8 cellular contexts compared by ENCODE assay signal in genomic region chr4:140092094-140092820, GRCh38.
DNase-seq lines count a peak whose midpoint lies in the region; ATAC-seq and TF ChIP-seq lines count a peak whose summit lies in the region.

No MANE protein-coding gene starts in this region.

- H3K27ac ChIP-seq in duodenal mucosa (ENCODE audit: low read depth, low read length) (no peak overlapping the region), mesodermal cell (ENCODE audit: low read depth, low read length, severe bottlenecking) (peak overlapping the region; percentile 91), upper lobe of left lung (peak overlapping the region; percentile 71 to 84 (median 78))

- H3K36me3 ChIP-seq in duodenal mucosa (ENCODE audit: control insufficient read depth in 1 of 2, insufficient read depth in 2 of 2, low read length in 2 of 2) (no peaks in the 10 kb centered on the region), mesodermal cell (ENCODE audit: control insufficient read depth, insufficient read depth, low read length) (no peaks in the 10 kb centered on the region), upper lobe of left lung (no peaks in the 10 kb centered on the region)

- TF ChIP-seq POLR2A in upper lobe of left lung (IDR thresholded peaks at IDR 0.05) = no peak

- TF ChIP-seq CTCF in upper lobe of left lung (IDR thresholded peaks at IDR 0.05) = no peak

- peak in 1 of 2 donors; percentile 15 for ATAC-seq in upper lobe of left lung (ENCODE audit: low FRiP score in 2 of 2)
- no peak for ATAC-seq in GM18520 (IDR thresholded peaks at IDR 0.05; ENCODE audit: unreplicated experiment)

- H3K27me3 ChIP-seq in duodenal mucosa (ENCODE audit: control insufficient read depth in 1 of 2, insufficient read depth in 2 of 2, low read length in 2 of 2) = no peaks in the 10 kb centered on the region
- H3K27me3 ChIP-seq in upper lobe of left lung = no peaks in the 10 kb centered on the region

- H3K4me1 ChIP-seq in duodenal mucosa (ENCODE audit: control insufficient read depth in 1 of 2, insufficient read depth in 2 of 2, low read length in 2 of 2) (peaks cover 31 to 44% of the 10 kb centered on the region in 2 donors), mesodermal cell (ENCODE audit: control insufficient read depth, insufficient read depth, low read length, poor library complexity, severe bottlenecking) (peaks cover 82% of the 10 kb centered on the region), upper lobe of left lung (peaks cover 60 to 80% (median 69%) of the 10 kb centered on the region in 4 donors)

- peak; percentile 17 for DNase-seq in activated CD8-positive, alpha-beta memory T cell treated with anti-CD3 and anti-CD28 coated beads, Interleukin-2, amount 50 U/mL, for 4 hours
- no peak for DNase-seq in activated CD8-positive, alpha-beta memory T cell treated with anti-CD3 and anti-CD28 coated beads for 24 hours
- DNase-seq in NCI-H774 (lab: John Stamatoyannopoulos, UW) (peak; percentile 35), upper lobe of left lung (peak; percentile 25 to 45), NCI-H2196 treated with DMSO at 0.1 percent for 48 hours (lab: John Stamatoyannopoulos, UW; ENCODE audit: unreplicated experiment) (no peak)

- H3K9me3 ChIP-seq in duodenal mucosa (ENCODE audit: control insufficient read depth in 1 of 2, low read length in 2 of 2) (no peaks in the 10 kb centered on the region), mesodermal cell (ENCODE audit: control insufficient read depth, low read length) (no peaks in the 10 kb centered on the region), upper lobe of left lung (no peaks in the 10 kb centered on the region)

- TF ChIP-seq EP300 in upper lobe of left lung (IDR thresholded peaks at IDR 0.05) = no peak

- no peak overlapping the region for H3K9ac ChIP-seq in duodenal mucosa (ENCODE audit: low read depth in 1 of 2, low read length in 2 of 2)

- H3K4me3 ChIP-seq in duodenal mucosa (ENCODE audit: low read depth in 1 of 2, low read length in 2 of 2) (peak overlapping the region; percentile 57 to 58), mesodermal cell (ENCODE audit: extremely low read depth, insufficient read depth, low read length, poor library complexity, severe bottlenecking) (peak overlapping the region; percentile 3), upper lobe of left lung (peak overlapping the region in 3 of 4 donors; percentile 24 to 45 (median 42))

- WGBS in mesodermal cell (ENCODE audit: insufficient coverage in 2 of 2), 2 experiments = 2 to 3% methylated on average over 16 of the region's 23 CpGs
- WGBS in upper lobe of left lung, 2 donors = 34 to 43% methylated on average over 18 to 23 of the region's 23 CpGs

Comparison
In these comparisons a context has a peak if more than half of its experiments do, and no peak if none do; other contexts are left out.
1. DNase-seq: peak in activated CD8-positive, alpha-beta memory T cell treated with anti-CD3 and anti-CD28 coated beads, Interleukin-2, amount 50 U/mL, for 4 hours (single experiment), NCI-H774 (single experiment) and upper lobe of left lung (2 of 2); none in activated CD8-positive, alpha-beta memory T cell treated with anti-CD3 and anti-CD28 coated beads for 24 hours (single experiment) and NCI-H2196 treated with DMSO at 0.1 percent for 48 hours (single experiment).
2. H3K4me3 ChIP-seq: peak in every context shown above with its lines; median percentile 58 in duodenal mucosa; 42 in upper lobe of left lung; 3 in mesodermal cell.